ENCODE assay signal across 1 cellular context in genomic region chr4:60502733-60503132, GRCh38.
TF ChIP-seq lines count a peak whose summit lies in the region.

No MANE protein-coding gene starts in this region.

TF ChIP-seq in WTC11, 78 proteins besides CTCF, POLR2A, EP300 and RAD21 (continued from another document):
- TF ChIP-seq USF2 (CRISPR knock-in tag; IDR thresholded peaks at IDR 0.05) = no peak
